ENCODE assay signal across 1 cellular context in the genomic region with DNA sequence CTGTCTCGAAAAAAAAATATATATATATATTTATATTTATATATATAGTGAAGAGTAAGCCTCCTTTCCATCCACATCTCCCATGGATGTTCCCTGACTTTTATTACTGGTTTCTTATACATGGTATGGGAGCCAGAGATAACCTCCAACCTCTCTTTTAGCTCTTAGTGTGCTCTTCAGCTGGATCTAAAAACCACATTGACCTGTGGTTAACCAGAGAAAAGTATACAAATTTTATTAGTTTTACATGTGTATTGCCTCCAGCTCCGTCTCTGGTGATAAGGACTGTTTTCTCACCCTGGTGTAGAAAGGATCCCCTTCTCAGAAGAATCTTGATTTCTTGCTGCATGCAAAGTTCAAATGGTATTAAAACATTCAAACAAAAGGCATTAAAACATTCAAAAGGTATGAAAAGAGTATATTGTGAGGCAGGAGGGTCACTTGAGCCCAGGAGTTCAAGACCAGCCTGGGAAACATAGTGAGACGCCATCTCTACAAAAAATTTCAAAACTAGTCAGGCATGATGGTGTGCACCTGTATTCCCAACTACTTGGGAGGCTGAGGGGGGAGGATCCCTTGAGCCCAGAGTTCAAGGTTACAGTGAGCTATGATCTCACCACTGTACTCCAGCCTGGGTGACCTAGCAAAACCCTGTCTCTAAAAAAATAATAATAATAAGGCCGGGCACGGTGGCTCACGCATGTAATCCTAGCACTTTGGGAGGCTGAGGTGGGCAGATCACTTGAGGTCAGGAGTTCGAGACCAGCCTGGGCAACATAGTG.
TF ChIP-seq lines count a peak whose summit lies in the region.

No MANE protein-coding gene starts in this region.

TF ChIP-seq in HepG2, 621 proteins besides CTCF, POLR2A, EP300 and RAD21 (continued from another document):
- TF ChIP-seq, protein P1, sequence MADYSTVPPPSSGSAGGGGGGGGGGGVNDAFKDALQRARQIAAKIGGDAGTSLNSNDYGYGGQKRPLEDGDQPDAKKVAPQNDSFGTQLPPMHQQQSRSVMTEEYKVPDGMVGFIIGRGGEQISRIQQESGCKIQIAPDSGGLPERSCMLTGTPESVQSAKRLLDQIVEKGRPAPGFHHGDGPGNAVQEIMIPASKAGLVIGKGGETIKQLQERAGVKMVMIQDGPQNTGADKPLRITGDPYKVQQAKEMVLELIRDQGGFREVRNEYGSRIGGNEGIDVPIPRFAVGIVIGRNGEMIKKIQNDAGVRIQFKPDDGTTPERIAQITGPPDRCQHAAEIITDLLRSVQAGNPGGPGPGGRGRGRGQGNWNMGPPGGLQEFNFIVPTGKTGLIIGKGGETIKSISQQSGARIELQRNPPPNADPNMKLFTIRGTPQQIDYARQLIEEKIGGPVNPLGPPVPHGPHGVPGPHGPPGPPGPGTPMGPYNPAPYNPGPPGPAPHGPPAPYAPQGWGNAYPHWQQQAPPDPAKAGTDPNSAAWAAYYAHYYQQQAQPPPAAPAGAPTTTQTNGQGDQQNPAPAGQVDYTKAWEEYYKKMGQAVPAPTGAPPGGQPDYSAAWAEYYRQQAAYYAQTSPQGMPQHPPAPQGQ (CRISPR knock-in tag; IDR thresholded peaks at IDR 0.05; ENCODE audit: borderline replicate concordance) = no peak
- TF ChIP-seq ZNF709 (CRISPR knock-in tag; IDR thresholded peaks at IDR 0.05) = no peak
- TF ChIP-seq ZNF460 (CRISPR knock-in tag; IDR thresholded peaks at IDR 0.05; ENCODE audit: borderline replicate concordance) = peak; percentile 62; the same call in 1 of the 2 replicates
- 0 out of 2 replicates have a peak, but pooled peaks have one; percentile 31 for TF ChIP-seq ZMYM2 (CRISPR knock-in tag; IDR thresholded peaks at IDR 0.05)
- no peak for TF ChIP-seq ZNF207 (IDR thresholded peaks at IDR 0.05; ENCODE audit: borderline replicate concordance)
- no peak for TF ChIP-seq ZNF772 (CRISPR knock-in tag; IDR thresholded peaks at IDR 0.05)
- no peak for TF ChIP-seq HOXA3 (CRISPR knock-in tag; IDR thresholded peaks at IDR 0.05)
- no peak for TF ChIP-seq PRPF4 (IDR thresholded peaks at IDR 0.05; ENCODE audit: low read depth, low read length, poor library complexity, severe bottlenecking)
- no peak for TF ChIP-seq XBP1 (CRISPR knock-in tag; IDR thresholded peaks at IDR 0.05)
- TF ChIP-seq, protein P2, sequence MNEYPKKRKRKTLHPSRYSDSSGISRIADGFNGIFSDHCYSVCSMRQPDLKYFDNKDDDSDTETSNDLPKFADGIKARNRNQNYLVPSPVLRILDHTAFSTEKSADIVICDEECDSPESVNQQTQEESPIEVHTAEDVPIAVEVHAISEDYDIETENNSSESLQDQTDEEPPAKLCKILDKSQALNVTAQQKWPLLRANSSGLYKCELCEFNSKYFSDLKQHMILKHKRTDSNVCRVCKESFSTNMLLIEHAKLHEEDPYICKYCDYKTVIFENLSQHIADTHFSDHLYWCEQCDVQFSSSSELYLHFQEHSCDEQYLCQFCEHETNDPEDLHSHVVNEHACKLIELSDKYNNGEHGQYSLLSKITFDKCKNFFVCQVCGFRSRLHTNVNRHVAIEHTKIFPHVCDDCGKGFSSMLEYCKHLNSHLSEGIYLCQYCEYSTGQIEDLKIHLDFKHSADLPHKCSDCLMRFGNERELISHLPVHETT (CRISPR knock-in tag; conservative IDR thresholded peaks at IDR 0.05) = no peak
- TF ChIP-seq JUN (CRISPR knock-in tag; IDR thresholded peaks at IDR 0.05) = 0 out of 2 replicates have a peak, but pooled peaks have one; percentile 27
- TF ChIP-seq ONECUT2 (CRISPR knock-in tag; IDR thresholded peaks at IDR 0.05) = no peak
- no peak for TF ChIP-seq MBNL3 (CRISPR knock-in tag; conservative IDR thresholded peaks at IDR 0.05)
- TF ChIP-seq NFIB (CRISPR knock-in tag; IDR thresholded peaks at IDR 0.05; ENCODE audit: borderline replicate concordance) = no peak
TF ChIP-seq in HepG2: peak in this region for 7.
